14 cellular contexts compared by ENCODE assay signal in the genomic region with DNA sequence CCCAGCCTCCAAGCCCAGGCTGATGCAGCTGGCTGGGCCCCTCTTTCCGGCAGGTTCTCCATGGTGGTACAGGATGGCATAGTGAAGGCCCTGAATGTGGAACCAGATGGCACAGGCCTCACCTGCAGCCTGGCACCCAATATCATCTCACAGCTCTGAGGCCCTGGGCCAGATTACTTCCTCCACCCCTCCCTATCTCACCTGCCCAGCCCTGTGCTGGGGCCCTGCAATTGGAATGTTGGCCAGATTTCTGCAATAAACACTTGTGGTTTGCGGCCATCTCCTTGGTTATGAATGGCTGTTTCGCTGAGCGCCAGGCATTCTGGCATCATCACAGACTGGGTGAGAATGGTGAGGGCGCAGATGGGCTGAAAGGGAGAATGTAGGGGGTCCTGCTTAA. TPM values are rescaled to one million over a fixed set of nuclear protein-coding genes. Genes with fewer than 3 reads are reported as not detected.
DNase-seq lines count a peak whose midpoint lies in the region; ATAC-seq and TF ChIP-seq lines count a peak whose summit lies in the region.
"Had no signal": no experiment of that assay in that cellular context is flagged by ENCODE, and none has a peak within 500 bp of the region (broad histone marks: within the 10 kb centered on the region; RNA-seq: fewer than 3 reads in every experiment).

No MANE protein-coding gene starts in this region.

- H3K36me3 ChIP-seq in lower lobe of right lung, result peaks cover 18% of the 10 kb centered on the region
- H3K36me3 ChIP-seq in upper lobe of right lung, result peaks cover 7% of the 10 kb centered on the region
- peaks cover 6 to 31% (median 30%) of the 10 kb centered on the region in 4 donors for H3K36me3 ChIP-seq in esophagus muscularis mucosa

- H3K27ac Mint-ChIP-seq in brain, result peak overlapping the region in 4 of 5 experiments; percentile 66 to 100 (median 82)

- peaks cover 15% of the 10 kb centered on the region for H3K27me3 Mint-ChIP-seq in brain
- H3K27me3 Mint-ChIP-seq: CD4-positive, CD25-positive, alpha-beta regulatory T cell had no signal

- TF ChIP-seq CTCF in brain (conservative IDR thresholded peaks at IDR 0.05) (no peak), lower lobe of right lung (IDR thresholded peaks at IDR 0.05) (no peak), upper lobe of right lung (IDR thresholded peaks at IDR 0.05) (no peak), esophagus muscularis mucosa (IDR thresholded peaks at IDR 0.05) (no peak)

- TF ChIP-seq POLR2A in esophagus muscularis mucosa (IDR thresholded peaks at IDR 0.05; ENCODE audit: low read depth), result no peak

- intact Hi-C loops in lower lobe of right lung (cut with DNase I), result no loop called here
- intact Hi-C loops in upper lobe of right lung (cut with DNase I), result no loop called here
- intact Hi-C loops in esophagus muscularis mucosa (cut with DNase I), result loop anchor here (2.0 kb wide), 1 partner anchor 33 kb away; no protein-coding TSS in a partner anchor

- H3K27me3 ChIP-seq in lower lobe of right lung (ENCODE audit: low read depth) (no peaks in the 10 kb centered on the region), upper lobe of right lung (no peaks in the 10 kb centered on the region), esophagus muscularis mucosa (no peaks in the 10 kb centered on the region)

- peak overlapping the region in 3 of 5 experiments; percentile 67 to 87 (median 82) for H3K4me3 Mint-ChIP-seq in brain

- H3K36me3 Mint-ChIP-seq in brain, result peaks cover 30% of the 10 kb centered on the region

- H3K27ac ChIP-seq in lower lobe of right lung, result peak overlapping the region; percentile 77
- H3K27ac ChIP-seq in upper lobe of right lung, result peak overlapping the region; percentile 65
- no peak overlapping the region for H3K27ac ChIP-seq in esophagus muscularis mucosa (replicated peaks in 1 of 4)

- H3K4me1 ChIP-seq in lower lobe of right lung, result peaks cover 29% of the 10 kb centered on the region
- H3K4me1 ChIP-seq in upper lobe of right lung, result peaks cover 14% of the 10 kb centered on the region
- H3K4me1 ChIP-seq in esophagus muscularis mucosa, result peaks cover 15 to 25% (median 18%) of the 10 kb centered on the region in 4 donors

- ATAC-seq in lower lobe of right lung, result peak; percentile 27 to 49
- ATAC-seq in upper lobe of right lung, result peak; percentile 47

- TF ChIP-seq EP300 in esophagus muscularis mucosa (IDR thresholded peaks at IDR 0.05), result no peak

- WGBS in esophagus muscularis mucosa, result 94% methylated on average over 4 of the region's 5 CpGs

- DNase-seq in NCI-H2171 (lab: John Stamatoyannopoulos, UW) (peak; percentile 33), lower lobe of right lung (peak; percentile 77), upper lobe of right lung (peak; percentile 83), esophagus muscularis mucosa (ENCODE audit: extremely low spot score) (no peak), foreskin melanocyte (no peak), NCI-H2227 treated with DMSO at 0.1 percent for 48 hours (lab: John Stamatoyannopoulos, UW) (no peak)
- DNase-seq: activated effector memory CD4-positive, alpha-beta T cell treated with anti-CD3 and anti-CD28 coated beads, Interleukin-2, amount 50 U/mL, for 16 hours; CD4-positive, CD25-positive, alpha-beta regulatory T cell; NCI-H82; stimulated activated CD4-positive, alpha-beta T cell treated with anti-CD3 and anti-CD28 coated beads, Interleukin-2, amount 100 ng/mL, for 24 hours; stimulated activated naive CD4-positive, alpha-beta T cell treated with Interleukin-2 at 50 U/mL for 16 hours had no signal

- H3K4me3 ChIP-seq in lower lobe of right lung, result no peak overlapping the region
- H3K4me3 ChIP-seq in upper lobe of right lung, result no peak overlapping the region
- no peak overlapping the region for H3K4me3 ChIP-seq in esophagus muscularis mucosa

- H3K9me3 Mint-ChIP-seq in brain, result peaks cover 0 to 3% (median 0%) of the 10 kb centered on the region in 5 experiments
- H3K9me3 Mint-ChIP-seq: CD4-positive, CD25-positive, alpha-beta regulatory T cell had no signal

- peaks cover 31% of the 10 kb centered on the region for H3K4me1 Mint-ChIP-seq in brain

- H3K9me3 ChIP-seq in lower lobe of right lung, result no peaks in the 10 kb centered on the region
- no peaks in the 10 kb centered on the region for H3K9me3 ChIP-seq in upper lobe of right lung
- no peaks in the 10 kb centered on the region for H3K9me3 ChIP-seq in esophagus muscularis mucosa

RNA-seq across cellular contexts. Expression of a gene that starts 3.6 kb away (rescaled TPM):
- 805 TPM for polyA plus RNA-seq in brain (ENCODE audit: insufficient read depth, low read depth, low replicate concordance)
- 203 TPM for total RNA-seq in lower lobe of right lung
- 176 TPM for total RNA-seq in upper lobe of right lung
- total RNA-seq in esophagus muscularis mucosa, result 100 to 1,000 TPM; 144 to 178 (median 155) TPM

RNA-seq across cellular contexts. Expression of a gene that starts 4.2 kb away (rescaled TPM):
- 370 TPM for polyA plus RNA-seq in brain (ENCODE audit: insufficient read depth, low read depth, low replicate concordance)
- total RNA-seq in lower lobe of right lung, result 178 TPM
- total RNA-seq in upper lobe of right lung, result 168 TPM
- 100 to 1,000 TPM; 202 to 281 (median 212) TPM for total RNA-seq in esophagus muscularis mucosa

RNA-seq across cellular contexts. Expression of a gene that starts 16.2 kb away (rescaled TPM):
- 33.1 TPM for polyA plus RNA-seq in brain (ENCODE audit: insufficient read depth, low read depth, low replicate concordance)
- total RNA-seq in lower lobe of right lung (47.9 TPM), upper lobe of right lung (51.9 TPM), esophagus muscularis mucosa (10 to 100 TPM; 63.5 to 95.8 (median 76.1) TPM)

RNA-seq across cellular contexts. Expression of a gene that starts 18.5 kb away (rescaled TPM):
- polyA plus RNA-seq in brain (ENCODE audit: insufficient read depth, low read depth, low replicate concordance), result 23.2 TPM
- 40.0 TPM for total RNA-seq in lower lobe of right lung
- 20.7 TPM for total RNA-seq in upper lobe of right lung
- 10 to 100 TPM in 1 of 4 donors, 1 to 10 TPM in 3; 7.0 to 12.5 (median 8.2) TPM for total RNA-seq in esophagus muscularis mucosa

RNA-seq across cellular contexts. Expression of a gene that starts 21.4 kb away (rescaled TPM):
- not detected for polyA plus RNA-seq in brain (ENCODE audit: insufficient read depth, low read depth, low replicate concordance)
- total RNA-seq in lower lobe of right lung (not detected), upper lobe of right lung (not detected), esophagus muscularis mucosa (under 1 TPM in 1 of 4 donors, not detected in 3; 0.80 TPM)
- total RNA-seq: CD4-positive, CD25-positive, alpha-beta regulatory T cell; kidney epithelial cell; osteocyte had no signal
- polyA plus RNA-seq: CD4-positive, CD25-positive, alpha-beta regulatory T cell had no signal

Comparison
In these comparisons a context has a peak if more than half of its experiments do, and no peak if none do; other contexts are left out.
1. DNase-seq: peak in NCI-H2171 (single experiment), lower lobe of right lung (single experiment) and upper lobe of right lung (single experiment); none in esophagus muscularis mucosa (single experiment), foreskin melanocyte (single experiment) and NCI-H2227 treated with DMSO at 0.1 percent for 48 hours (single experiment).
2. H3K27ac ChIP-seq: peak in lower lobe of right lung (single experiment) and upper lobe of right lung (single experiment); none in esophagus muscularis mucosa (0 of 4).